ENCODE assay signal across 8 cellular contexts in genomic region chr11:808427-809286, GRCh38. TPM values are rescaled to one million over a fixed set of nuclear protein-coding genes. Genes with fewer than 3 reads are reported as not detected.
DNase-seq lines count a peak whose midpoint lies in the region; ATAC-seq and TF ChIP-seq lines count a peak whose summit lies in the region.

No MANE protein-coding gene starts in this region.

- H3K27ac ChIP-seq in SJSA1 = peak overlapping the region; percentile 100
- H3K27ac ChIP-seq in neutrophil = peak overlapping the region; percentile 93

- H3K9me3 ChIP-seq in SJSA1 (replicated peaks) (no peaks in the 10 kb centered on the region), neutrophil (no peaks in the 10 kb centered on the region)

- H3K4me3 ChIP-seq in SJSA1 = peak overlapping the region; percentile 88
- peak overlapping the region; percentile 92 for H3K4me3 ChIP-seq in epithelial cell of esophagus (ENCODE audit: low read length)
- peak overlapping the region; percentile 59 to 98 for H3K4me3 ChIP-seq in neutrophil (ENCODE audit: low read depth in 1 of 2, low read length in 1 of 2)

- peaks cover 24% of the 10 kb centered on the region for H3K4me1 ChIP-seq in SJSA1 (replicated peaks)
- H3K4me1 ChIP-seq in neutrophil (ENCODE audit: control insufficient read depth in 1 of 2, insufficient read depth in 1 of 2, low read depth in 1 of 2, low read length in 1 of 2) = peaks cover 46 to 51% of the 10 kb centered on the region in 2 experiments

- H3K36me3 ChIP-seq in SJSA1 (peaks cover 41% of the 10 kb centered on the region), neutrophil (peaks cover 19% of the 10 kb centered on the region)

- no peak for ATAC-seq in HG03378 (IDR thresholded peaks at IDR 0.05; ENCODE audit: unreplicated experiment)

- DNase-seq in stimulated activated CD4-positive, alpha-beta T cell treated with anti-CD3 and anti-CD28 coated beads, Interleukin-15, amount 100 ng/mL, for 24 hours = peak; percentile 59
- no peak for DNase-seq in stimulated activated CD4-positive, alpha-beta T cell treated with anti-CD3 and anti-CD28 coated beads, Interleukin-2, amount 100 ng/mL, for 48 hours
- DNase-seq in SJSA1 (ENCODE audit: low read depth in 1 of 2, low spot score in 2 of 2) (peak in 1 of 2 experiments; percentile 81), epithelial cell of esophagus (ENCODE audit: low read depth) (no peak), SIG-M5 (lab: John Stamatoyannopoulos, UW) (no peak), NCI-H1436 (lab: John Stamatoyannopoulos, UW) (no peak)

- TF ChIP-seq CTCF in epithelial cell of esophagus (IDR thresholded peaks at IDR 0.05; ENCODE audit: insufficient read depth, low read depth, low read length, missing control alignments) (no peak), neutrophil (IDR thresholded peaks at IDR 0.05) (no peak)

- H3K27me3 ChIP-seq in SJSA1 (replicated peaks) (no peaks in the 10 kb centered on the region), neutrophil (no peaks in the 10 kb centered on the region)

RNA-seq across cellular contexts. Expression of gene RPLP2, which starts 1.1 kb away (rescaled TPM):
- total RNA-seq in SJSA1 (2014; rRNA removed; shearing (Covaris generic)) = 504 and 706 TPM in 2 replicates

RNA-seq across cellular contexts. Expression of gene PIDD1, which starts 3.6 kb away (rescaled TPM):
- total RNA-seq in SJSA1 (2014; rRNA removed; shearing (Covaris generic)) = 2.1 and 2.4 TPM in 2 replicates

RNA-seq across cellular contexts. Expression of gene PNPLA2, which starts 10.1 kb away (rescaled TPM):
- 5.0 and 9.8 TPM in 2 replicates for total RNA-seq in SJSA1 (2014; rRNA removed; shearing (Covaris generic))

RNA-seq across cellular contexts. Expression of gene SLC25A22, which starts 10.6 kb away (rescaled TPM):
- 5.1 and 11.1 TPM in 2 replicates for total RNA-seq in SJSA1 (2014; rRNA removed; shearing (Covaris generic))

RNA-seq across cellular contexts. Expression of gene CEND1, which starts 18.8 kb away (rescaled TPM):
- 0.21 and 0.88 TPM in 2 replicates for total RNA-seq in SJSA1 (2014; rRNA removed; shearing (Covaris generic))
